ENCODE assay signal across 8 cellular contexts in genomic region chr11:118434553-118435232, GRCh38. TPM values are rescaled to one million over a fixed set of nuclear protein-coding genes. Genes with fewer than 3 reads are reported as not detected.
DNase-seq lines count a peak whose midpoint lies in the region; ATAC-seq, FAIRE-seq and TF ChIP-seq lines count a peak whose summit lies in the region.

No MANE protein-coding gene starts in this region.

- no peaks in the 10 kb centered on the region; the same call in 1 of the 2 replicates for H4K20me1 ChIP-seq in GM12878 (ENCODE audit: control insufficient read depth, insufficient read depth)

- in situ Hi-C loops in GM12878 (cut with MboI) = no loop called here

- H3K27ac Mint-ChIP-seq in CD14-positive monocyte = peak overlapping the region in 2 of 7 donors; percentile 9 to 70

- DNase-seq in CD14-positive monocyte (ENCODE audit: low spot score) = no peak
- DNase-seq in HuH-7 (ENCODE audit: low spot score) = peak; percentile 57
- peak; percentile 2 for DNase-seq in T follicular helper cell (ENCODE audit: low read depth)
- DNase-seq in GM12878 (ENCODE audit: low read depth, low spot score) = no peak
- peak; percentile 57 for DNase-seq in iPS-NIHi7 (ENCODE audit: extremely low spot score)

- POLR2A ChIA-PET in GM12878 (lab: Charles Lee) = interaction anchor here (0.7 to 1.4 kb wide), 4 partner anchors 9 to 493 kb away, joined by 3 to 6 read pairs (median 4); no protein-coding TSS in a partner anchor

- no peaks in the 10 kb centered on the region; the same call in 1 of the 2 replicates for H3K4me1 ChIP-seq in GM12878 (ENCODE audit: control insufficient read depth, insufficient read depth, low read length)
- H3K4me1 ChIP-seq in skeletal muscle tissue (ENCODE audit: control insufficient read depth in 3 of 3, insufficient read depth in 3 of 3, low read length in 3 of 3) = peaks cover 26 to 35% (median 28%) of the 10 kb centered on the region in 3 donors

- no peak for FAIRE-seq in GM12878 (lab: Jason Lieb, UNC)

- peak overlapping the region; percentile 96 for H3K4me2 ChIP-seq in GM12878 (ENCODE audit: control insufficient read depth, insufficient read depth)

- no peaks in the 10 kb centered on the region for H3K27me3 ChIP-seq in GM12878 (replicated peaks in 1 of 2; ENCODE audit: control insufficient read depth in 2 of 2, insufficient read depth in 2 of 2, low read length in 1 of 2)
- H3K27me3 ChIP-seq in skeletal muscle tissue (ENCODE audit: control insufficient read depth in 3 of 3, insufficient read depth in 3 of 3, low read length in 3 of 3) = no peaks in the 10 kb centered on the region

- no peaks in the 10 kb centered on the region for H3K9me3 Mint-ChIP-seq in CD14-positive monocyte

- H3K9me3 ChIP-seq in GM12878 (replicated peaks; ENCODE audit: control insufficient read depth, insufficient read depth, low read length) (no peaks in the 10 kb centered on the region), skeletal muscle tissue (ENCODE audit: control insufficient read depth in 3 of 3, low read length in 3 of 3) (no peaks in the 10 kb centered on the region)

- TF ChIP-seq EP300 in GM12878 (IDR thresholded peaks at IDR 0.05; ENCODE audit: borderline replicate concordance in 1 of 2, control insufficient read depth in 1 of 2, low read depth in 2 of 2, low read length in 2 of 2) = no peak

- ATAC-seq in GM12878 = peak; percentile 32
- no peak for ATAC-seq in HG03520 (IDR thresholded peaks at IDR 0.05; ENCODE audit: unreplicated experiment)
- ATAC-seq in HG03571 (IDR thresholded peaks at IDR 0.05; ENCODE audit: unreplicated experiment) = no peak

- H3K9ac ChIP-seq in GM12878 (ENCODE audit: control insufficient read depth, insufficient read depth, low read length) = peak overlapping the region; percentile 79
- peak overlapping the region; percentile 75 to 86 (median 77) for H3K9ac ChIP-seq in skeletal muscle tissue (ENCODE audit: low read depth in 1 of 3, low read length in 3 of 3)

- SMC1A ChIA-PET in GM12878 (lab: Charles Lee; ENCODE audit: uncharacterized antibody, unreplicated experiment) = interaction anchor here (0.6 to 1.8 kb wide), 10 partner anchors 9 to 236 kb away, joined by 3 to 8 read pairs (median 4); no protein-coding TSS in a partner anchor

- peaks cover 0 to 6% (median 0%) of the 10 kb centered on the region in 3 donors for H3K27me3 Mint-ChIP-seq in CD14-positive monocyte (ENCODE audit: low read depth in 3 of 3)

- no peak overlapping the region for H3K27ac ChIP-seq in GM12878 (ENCODE audit: control insufficient read depth, insufficient read depth)
- no peak overlapping the region for H3K27ac ChIP-seq in skeletal muscle tissue (ENCODE audit: low read depth, low read length)

- WGBS in GM12878 (ENCODE audit: insufficient coverage, insufficient replicate concordance, low lambda C conversion rate, missing lambda C conversion rate) = 2% methylated on average over 35 of the region's 35 CpGs

- peak overlapping the region; percentile 91 to 94 for H3K4me3 Mint-ChIP-seq in CD14-positive monocyte

- RAD21 ChIA-PET in GM12878 (lab: Charles Lee; ENCODE audit: unreplicated experiment) = interaction anchor here (1.0 to 3.0 kb wide), 7 partner anchors 10 to 76 kb away, joined by 3 to 12 read pairs (median 6); no protein-coding TSS in a partner anchor

- H2AFZ ChIP-seq in GM12878 (ENCODE audit: control insufficient read depth, low read depth, low read length) = peak overlapping the region; percentile 93

- CTCF ChIA-PET in GM12878 (lab: Yijun Ruan, JAX) = interaction anchor here (0.7 to 2.4 kb wide), 7 partner anchors 11 to 619 kb away, joined by 3 to 12 read pairs (median 4); partner anchors contain the start of gene UBE4A

- TF ChIP-seq POLR2A in GM12878 (IDR thresholded peaks at IDR 0.05; ENCODE audit: low read depth, low read length) = no peak

- intact Hi-C loops in CD14-positive monocyte (cut with micrococcal nuclease) = loop anchor here in 1 of 2 donors (5.0 kb wide), 1 partner anchor 32 kb away; the partner anchor contains the start of gene ATP5MG
- intact Hi-C loops in GM12878 (cut with micrococcal nuclease; ENCODE audit: unreplicated experiment) = loop anchor here (2.0 to 10.0 kb wide), 3 partner anchors 34 to 620 kb away; partner anchors contain the start of gene ATP5MG

- H3K36me3 Mint-ChIP-seq in CD14-positive monocyte = peaks cover 0 to 2% of the 10 kb centered on the region in 2 donors

- H3K36me3 ChIP-seq in GM12878 (ENCODE audit: control insufficient read depth in 2 of 2, insufficient read depth in 2 of 2, low read length in 1 of 2) (no peaks in the 10 kb centered on the region), skeletal muscle tissue (ENCODE audit: control insufficient read depth in 3 of 3, insufficient read depth in 3 of 3, low read length in 3 of 3) (no peaks in the 10 kb centered on the region)

- peak overlapping the region; percentile 78 for H3K4me3 ChIP-seq in GM12878
- H3K4me3 ChIP-seq in skeletal muscle tissue (ENCODE audit: low read length in 3 of 3) = peak overlapping the region; percentile 88 to 90 (median 89)

- BruUV-seq in GM12878 (replicated peaks; lab: Mats Ljungman, UMichigan) = no TSS peak

- TF ChIP-seq RAD21 in GM12878 (IDR thresholded peaks at IDR 0.05; ENCODE audit: insufficient read depth, low read depth, low read length) = peak; percentile 44

- peaks cover 38% of the 10 kb centered on the region for H3K4me1 Mint-ChIP-seq in CD14-positive monocyte

- TF ChIP-seq CTCF in CD14-positive monocyte (IDR thresholded peaks at IDR 0.05) = no peak
- peak; percentile 13 to 39 (median 13); a peak in 3 of 6 replicates for TF ChIP-seq CTCF in GM12878 (IDR thresholded peaks at IDR 0.05 in 2 of 3, conservative IDR thresholded peaks at IDR 0.05 in 1 of 3; ENCODE audit: control insufficient read depth in 2 of 3, extremely low read depth in 1 of 3, insufficient read depth in 1 of 3, low read depth in 3 of 3, low read length in 3 of 3)

- peaks cover 34% of the 10 kb centered on the region for H3K79me2 ChIP-seq in GM12878 (ENCODE audit: control insufficient read depth, insufficient read depth, low read length)

TF ChIP-seq in GM12878, 131 proteins besides CTCF, POLR2A, EP300 and RAD21 (continues in another document):
- TF ChIP-seq IRF4 (IDR thresholded peaks at IDR 0.05; ENCODE audit: low read depth, low read length) = no peak

RNA-seq across cellular contexts. Expression of gene KMT2A, which starts 1.6 kb away (rescaled TPM):
- 1 to 10 TPM; 3.3 to 3.5 TPM for polyA plus RNA-seq in CD14-positive monocyte
- total RNA-seq in GM12878 (2013; cell fraction: nucleolus; rRNA removed) = 276 and 281 TPM in 2 replicates
- 24.9 and 25.2 TPM in 2 replicates for total RNA-seq in GM12878 (2014; rRNA removed)
- total RNA-seq in GM12878 (2014; rRNA removed; fragmentation: Illumina TruSeq; extraction: Trizol) = 28.1 and 30.4 TPM in 2 replicates
- 52.6 and 56.9 TPM in 2 replicates for total RNA-seq in GM12878 (2021)
- polyA plus RNA-seq in GM12878 (2011; ENCODE audit: low read depth) = 21.9 TPM
- 25.7 and 27.1 TPM in 2 replicates for polyA plus RNA-seq in GM12878 (2011; rRNA removed)
- polyA plus RNA-seq in GM12878 (2011; cell fraction: cytosol; rRNA removed) = 27.8 and 30.6 TPM in 2 replicates
- 106 and 129 TPM in 2 replicates for polyA plus RNA-seq in GM12878 (2011; cell fraction: nucleus; rRNA removed)
- 24.1 and 29.5 TPM in 2 replicates for polyA plus RNA-seq in GM12878 (2012)
- 38.6 and 39.0 TPM in 2 replicates for polyA plus RNA-seq in GM12878 (2014; fragmentation: Illumina TruSeq; extraction: Trizol)
- polyA plus RNA-seq in GM12878 (2014; fragmentation: Nextera tagmentation; extraction: Ambion mirVana) = 1 to 10 TPM; 6.1 to 7.4 TPM
- 25.4 and 28.9 TPM in 2 replicates for polyA plus RNA-seq in GM12878 (2014; rRNA removed)
- polyA plus RNA-seq in GM12878 (2016; fragmentation: Nextera tagmentation; extraction: Ambion mirVana) = 10 to 100 TPM; 11.2 to 12.7 TPM
- 83.9 and 95.8 TPM in 2 replicates for polyA minus RNA-seq in GM12878 (2011; rRNA and poly(A)+ RNA removed)
- 25.9 and 28.2 TPM in 2 replicates for polyA minus RNA-seq in GM12878 (2011; cell fraction: cytosol; rRNA and poly(A)+ RNA removed)
- 103 and 145 TPM in 2 replicates for polyA minus RNA-seq in GM12878 (2011; cell fraction: nucleus; rRNA and poly(A)+ RNA removed)
- total RNA-seq in skeletal muscle tissue = 20.4 TPM

RNA-seq across cellular contexts. Expression of gene ATP5MG, which starts 33.3 kb away (rescaled TPM):
- polyA plus RNA-seq in CD14-positive monocyte (100 to 1,000 TPM; 648 to 688 TPM), GM12878 (2011; rRNA removed) (735 and 1,009 TPM in 2 replicates), GM12878 (2014; fragmentation: Illumina TruSeq; extraction: Trizol) (287 and 299 TPM in 2 replicates), GM12878 (2014; fragmentation: Nextera tagmentation; extraction: Ambion mirVana) (1,000 to 10,000 TPM; 2,154 to 2,276 TPM), GM12878 (2014; rRNA removed) (531 and 577 TPM in 2 replicates), GM12878 (2016; fragmentation: Nextera tagmentation; extraction: Ambion mirVana) (1,000 to 10,000 TPM; 1,057 to 1,150 TPM)
- 24.1 and 29.2 TPM in 2 replicates for total RNA-seq in GM12878 (2013; cell fraction: nucleolus; rRNA removed)
- total RNA-seq in GM12878 (2014; rRNA removed) (211 and 295 TPM in 2 replicates), GM12878 (2014; rRNA removed; fragmentation: Illumina TruSeq; extraction: Trizol) (317 and 321 TPM in 2 replicates), GM12878 (2021) (316 and 333 TPM in 2 replicates), skeletal muscle tissue (79.9 TPM)
- 4,287 TPM for polyA plus RNA-seq in GM12878 (2011; ENCODE audit: low read depth)
- polyA plus RNA-seq in GM12878 (2011; cell fraction: cytosol; rRNA removed) = 470 and 534 TPM in 2 replicates
- polyA plus RNA-seq in GM12878 (2011; cell fraction: nucleus; rRNA removed) = 201 and 214 TPM in 2 replicates
- polyA plus RNA-seq in GM12878 (2012) = 410 and 516 TPM in 2 replicates
- 71.3 and 77.4 TPM in 2 replicates for polyA minus RNA-seq in GM12878 (2011; rRNA and poly(A)+ RNA removed)
- 45.6 and 63.6 TPM in 2 replicates for polyA minus RNA-seq in GM12878 (2011; cell fraction: cytosol; rRNA and poly(A)+ RNA removed)
- polyA minus RNA-seq in GM12878 (2011; cell fraction: nucleus; rRNA and poly(A)+ RNA removed) = 12.3 and 22.5 TPM in 2 replicates

Comparison
In these comparisons a context has a peak if more than half of its experiments do, and no peak if none do; other contexts are left out.
1. DNase-seq: peak in HuH-7 (single experiment), T follicular helper cell (single experiment) and iPS-NIHi7 (single experiment); none in CD14-positive monocyte (single experiment) and GM12878 (single experiment).